21 cellular contexts compared by ENCODE assay signal in the genomic region with DNA sequence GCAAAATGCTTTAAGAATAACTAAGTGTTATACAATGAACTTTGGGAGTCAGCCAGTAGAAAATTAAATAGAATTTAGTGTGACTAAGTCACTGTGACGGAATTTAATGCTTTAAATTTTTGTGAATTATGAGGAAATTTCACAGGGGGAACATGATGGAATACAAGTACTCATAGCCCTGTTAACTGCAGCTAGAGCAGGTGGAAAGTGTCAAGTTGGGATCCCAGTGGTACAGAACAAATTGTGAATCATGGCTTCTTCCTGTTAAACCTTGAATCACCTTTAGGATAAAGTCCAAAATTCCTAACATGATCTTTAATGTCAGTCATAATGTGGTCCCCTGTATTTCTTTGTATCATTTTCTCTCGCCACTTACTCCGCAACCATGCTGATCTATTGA.
"Had no signal": no experiment of that assay in that cellular context is flagged by ENCODE, and none has a peak within 500 bp of the region (broad histone marks: within the 10 kb centered on the region; RNA-seq: fewer than 3 reads in every experiment).

No MANE protein-coding gene starts in this region.

- H3K4me1 Mint-ChIP-seq: naive B cell had no signal

- H3K36me3 ChIP-seq: esophagus muscularis mucosa, gastrocnemius medialis, heart right ventricle, left lung, lower lobe of right lung had no signal

- H3K9me3 Mint-ChIP-seq: mesothelial cell of epicardium had no signal

- H3K27me3 ChIP-seq: dorsolateral prefrontal cortex, esophagus muscularis mucosa, gastrocnemius medialis, heart right ventricle, left lung had no signal

- H3K4me3 ChIP-seq: coronary artery, dorsolateral prefrontal cortex, esophagus muscularis mucosa, gastrocnemius medialis, heart right ventricle, left lung, lower lobe of right lung, mucosa of descending colon had no signal

- H3K27ac Mint-ChIP-seq: mesothelial cell of epicardium, naive B cell had no signal

- H3K36me3 Mint-ChIP-seq: mesothelial cell of epicardium, naive B cell had no signal

- H3K4me1 ChIP-seq: esophagus muscularis mucosa, gastrocnemius medialis, heart right ventricle, left lung, lower lobe of right lung had no signal

- DNase-seq: dermis blood vessel endothelial cell; dorsolateral prefrontal cortex; effector CD4-positive, alpha-beta T cell; effector memory CD4-positive, alpha-beta T cell; foreskin fibroblast; foreskin melanocyte; gastrocnemius medialis; glutamatergic neuron; head of caudate nucleus; heart right ventricle; hippocampal formation; left cardiac atrium; left lung; left ventricle myocardium superior; lower lobe of right lung; mesenchymal stem cell; mucosa of descending colon; naive B cell had no signal

- H3K27ac ChIP-seq: coronary artery, dorsolateral prefrontal cortex, esophagus muscularis mucosa, gastrocnemius medialis, heart right ventricle, left lung, lower lobe of right lung had no signal

- H3K9me3 ChIP-seq: esophagus muscularis mucosa, gastrocnemius medialis, heart right ventricle, left lung, lower lobe of right lung, mucosa of descending colon had no signal

- H3K4me3 Mint-ChIP-seq: mesothelial cell of epicardium, naive B cell had no signal

- ATAC-seq: gastrocnemius medialis, heart right ventricle, left cardiac atrium, left lung, left ventricle myocardium superior, lower lobe of right lung, mucosa of descending colon had no signal
